12 cellular contexts compared by ENCODE assay signal in genomic region chr3:123818921-123819429, GRCh38.
A peak's percentile ranks its signal among the peaks of the same experiment; 100 is the strongest.
DNase-seq lines count a peak whose midpoint lies in the region; ATAC-seq lines count a peak whose summit lies in the region.
"Had no signal": no experiment of that assay in that cellular context is flagged by ENCODE, and none has a peak within 500 bp of the region (broad histone marks: within the 10 kb centered on the region; RNA-seq: fewer than 3 reads in every experiment).

No MANE protein-coding gene starts in this region.

- DNase-seq in HCEC 1CT, result peak; percentile 46
- DNase-seq in SJSA1 (ENCODE audit: low read depth in 1 of 2, low spot score in 2 of 2), result peak; percentile 73 to 85
- DNase-seq in fibroblast of gingiva (ENCODE audit: low read depth), result peak; percentile 32
- DNase-seq in renal cortical epithelial cell (ENCODE audit: low read depth), result peak; percentile 95
- no peak for DNase-seq in T-helper 1 cell
- no peak for DNase-seq in COLO668 (lab: John Stamatoyannopoulos, UW; ENCODE audit: unreplicated experiment)
- DNase-seq: activated CD4-positive, alpha-beta T cell treated with anti-CD3 and anti-CD28 coated beads for 1 hour; COR-L47 had no signal

- H3K4me3 ChIP-seq in SJSA1, result no peak overlapping the region
- H3K4me3 ChIP-seq: cardiac muscle cell, right atrium auricular region had no signal

- H3K4me1 ChIP-seq in SJSA1 (replicated peaks), result peaks cover 53% of the 10 kb centered on the region

- 0 out of 2 replicates have a peak, but pooled peaks cover 2% of the 10 kb centered on the region for H3K9me3 ChIP-seq in SJSA1 (replicated peaks)
- H3K9me3 ChIP-seq: right atrium auricular region had no signal

- ATAC-seq in GM18873 (IDR thresholded peaks at IDR 0.05; ENCODE audit: low FRiP score, unreplicated experiment), result no peak
- no peak for ATAC-seq in HG03469 (IDR thresholded peaks at IDR 0.05; ENCODE audit: unreplicated experiment)

- no peaks in the 10 kb centered on the region for H3K27me3 ChIP-seq in SJSA1 (replicated peaks)
- H3K27me3 ChIP-seq: cardiac muscle cell, right atrium auricular region had no signal

- no peaks in the 10 kb centered on the region for H3K36me3 ChIP-seq in SJSA1
- H3K36me3 ChIP-seq: cardiac muscle cell, right atrium auricular region had no signal

- peak overlapping the region; percentile 89 for H3K27ac ChIP-seq in SJSA1
- H3K27ac ChIP-seq: cardiac muscle cell, right atrium auricular region had no signal

Comparison
In these comparisons a context has a peak if more than half of its experiments do, and no peak if none do; other contexts are left out.
1. DNase-seq: peak in HCEC 1CT (single experiment), SJSA1 (2 of 2), fibroblast of gingiva (single experiment) and renal cortical epithelial cell (single experiment); none in T-helper 1 cell (0 of 5) and COLO668 (single experiment).